Comparison of ENCODE assay signal across 1 cellular context in the genomic region with DNA sequence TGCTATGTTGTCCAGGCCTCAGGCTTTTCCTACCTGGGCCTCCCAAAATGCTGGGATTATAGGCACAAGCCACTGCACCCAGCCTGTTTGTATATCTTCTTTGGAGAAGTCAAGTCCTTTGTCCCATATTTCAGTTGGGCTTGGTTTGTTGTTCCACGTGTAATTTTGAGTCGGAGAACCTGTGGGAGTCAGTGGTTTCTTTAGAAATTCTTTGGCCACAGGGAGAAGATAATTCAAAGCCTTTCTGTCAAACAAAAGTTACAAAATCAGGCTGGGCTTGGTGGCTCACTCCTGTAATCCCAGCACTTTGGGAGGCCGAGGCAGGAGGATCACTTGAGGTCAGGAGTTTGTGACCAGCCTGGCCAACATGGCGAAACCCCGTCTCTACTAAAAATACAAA. TPM values are rescaled to one million over a fixed set of nuclear protein-coding genes. Genes with fewer than 3 reads are reported as not detected.
"Had no signal": no experiment of that assay in that cellular context is flagged by ENCODE, and none has a peak within 500 bp of the region (broad histone marks: within the 10 kb centered on the region; RNA-seq: fewer than 3 reads in every experiment).

No MANE protein-coding gene starts in this region.

RNA-seq across cellular contexts. Expression of gene TNFRSF8, which starts 29.7 kb away (rescaled TPM):
- total RNA-seq: bronchial epithelial cell had no signal
